Comparison of ENCODE assay signal across 1 cellular context in the genomic region with DNA sequence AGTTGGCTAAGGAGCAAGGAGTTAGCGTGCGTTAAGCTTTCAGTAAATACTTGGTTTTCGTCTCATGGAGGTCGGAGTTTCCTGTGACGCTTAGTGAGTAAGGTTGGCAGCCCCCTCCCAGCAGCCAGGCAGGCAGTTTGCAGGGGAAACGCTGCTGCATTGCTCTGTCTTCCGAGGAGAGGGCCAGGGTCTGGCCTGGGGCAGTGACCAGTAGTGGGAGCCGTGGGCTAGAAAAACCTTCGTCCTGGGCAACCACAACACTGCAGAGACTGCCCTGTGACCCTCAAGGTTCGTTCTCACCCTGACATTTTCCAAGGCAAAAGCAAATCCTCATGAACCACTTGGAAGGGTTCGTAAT.
A peak's percentile ranks its signal among the peaks of the same experiment; 100 is the strongest.
TF ChIP-seq lines count a peak whose summit lies in the region.

No MANE protein-coding gene starts in this region.

TF ChIP-seq in H1, 55 proteins besides CTCF, POLR2A, EP300 and RAD21:
- peak; percentile 50 for TF ChIP-seq SAP30 (IDR thresholded peaks at IDR 0.05; ENCODE audit: insufficient read depth, insufficient replicate concordance, low read length)
- TF ChIP-seq, protein P1, sequence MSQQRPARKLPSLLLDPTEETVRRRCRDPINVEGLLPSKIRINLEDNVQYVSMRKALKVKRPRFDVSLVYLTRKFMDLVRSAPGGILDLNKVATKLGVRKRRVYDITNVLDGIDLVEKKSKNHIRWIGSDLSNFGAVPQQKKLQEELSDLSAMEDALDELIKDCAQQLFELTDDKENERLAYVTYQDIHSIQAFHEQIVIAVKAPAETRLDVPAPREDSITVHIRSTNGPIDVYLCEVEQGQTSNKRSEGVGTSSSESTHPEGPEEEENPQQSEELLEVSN (IDR thresholded peaks at IDR 0.05) = no peak
